ENCODE assay signal across 23 cellular contexts in the genomic region with DNA sequence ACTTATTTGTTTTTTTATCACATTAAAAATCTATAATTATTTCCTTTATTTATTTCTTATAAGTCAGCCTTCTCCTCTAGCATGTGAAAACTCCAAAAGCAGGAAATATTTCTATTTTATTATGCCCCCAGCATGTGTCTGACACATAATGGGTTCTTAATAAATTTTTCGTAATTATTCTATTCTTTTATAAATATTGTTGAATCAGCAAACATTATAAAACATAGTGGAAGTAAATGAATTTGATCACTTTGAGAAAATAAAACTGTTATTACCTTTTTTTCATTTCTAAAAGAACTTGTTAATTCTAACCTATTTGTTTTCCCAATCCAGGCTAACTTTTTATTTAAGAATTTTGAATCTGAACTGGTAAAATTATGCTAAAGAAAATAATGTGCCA.
A peak's percentile ranks its signal among the peaks of the same experiment; 100 is the strongest.
DNase-seq lines count a peak whose midpoint lies in the region; ATAC-seq, FAIRE-seq and TF ChIP-seq lines count a peak whose summit lies in the region.
"Had no signal": no experiment of that assay in that cellular context is flagged by ENCODE, and none has a peak within 500 bp of the region (broad histone marks: within the 10 kb centered on the region; RNA-seq: fewer than 3 reads in every experiment).

No MANE protein-coding gene starts in this region.

- H4K20me1 ChIP-seq in K562 (replicated peaks; ENCODE audit: control insufficient read depth, insufficient read depth, low read length), result no peaks in the 10 kb centered on the region
- H4K20me1 ChIP-seq: BLaER1 had no signal

- no peak overlapping the region for H3K27ac ChIP-seq in A549
- no peak overlapping the region for H3K27ac ChIP-seq in K562 (ENCODE audit: extremely low read depth, low read depth, low read length)
- H3K27ac ChIP-seq: BLaER1 had no signal

- no TSS peak for BruUV-seq in K562 (replicated peaks; lab: Mats Ljungman, UMichigan)

- in situ Hi-C loops in K562 (cut with MboI), result no loop called here

- ATAC-seq in A549, result no peak
- no peak for ATAC-seq in K562
- ATAC-seq in GM21717 (IDR thresholded peaks at IDR 0.05; ENCODE audit: unreplicated experiment), result no peak
- ATAC-seq: GM12878 had no signal

- no peaks in the 10 kb centered on the region for H3K9me1 ChIP-seq in K562 (ENCODE audit: control insufficient read depth, insufficient read depth, low read length)

- H3K9ac ChIP-seq in K562 (ENCODE audit: insufficient read depth in 1 of 2, low read depth in 2 of 2, low read length in 2 of 2), result no peak overlapping the region
- H3K9ac ChIP-seq: BLaER1 had no signal

- DNase-seq in A549 (ENCODE audit: low read depth in 1 of 2, low spot score in 1 of 2) (no peak), K562 (ENCODE audit: extremely low read depth in 1 of 4, low spot score in 3 of 4) (no peak), erythroblast (lab: John Stamatoyannopoulos, UW) (no peak)
- DNase-seq: 8988T; ACHN; BE2C; C1 segment of cervical spinal cord; CD4-positive, alpha-beta memory T cell; CD4-positive, CD25-positive, alpha-beta regulatory T cell; CD8-positive, alpha-beta memory T cell; COR-L47; DMS 273 treated with DMSO at 0.1 percent for 48 hours; DMS153; DMS53; DMS79; DND-41; EL; GDM1 had no signal

- TF ChIP-seq POLR2A in A549 (IDR thresholded peaks at IDR 0.05; ENCODE audit: low read length) (no peak), K562 (conservative IDR thresholded peaks at IDR 0.05) (no peak), erythroblast (IDR thresholded peaks at IDR 0.05; ENCODE audit: low read length) (no peak)

- CTCF ChIA-PET in A549 (lab: Yijun Ruan, JAX) (no interaction called here), K562 (lab: Yijun Ruan, JAX; ENCODE audit: low intra/inter-chr PET ratio) (no interaction called here)

- intact Hi-C loops in K562 (cut with micrococcal nuclease), result no loop called here

- no peak for TF ChIP-seq RAD21 in A549 (conservative IDR thresholded peaks at IDR 0.05 in 1 of 2, IDR thresholded peaks at IDR 0.05 in 1 of 2)
- TF ChIP-seq RAD21 in K562 (CRISPR knock-in tag; conservative IDR thresholded peaks at IDR 0.05 in 1 of 2, IDR thresholded peaks at IDR 0.05 in 1 of 2), result no peak

- H3K9me3 ChIP-seq in A549 (no peaks in the 10 kb centered on the region), K562 (replicated peaks; ENCODE audit: control insufficient read depth, insufficient read depth, low read depth, low read length) (no peaks in the 10 kb centered on the region; the same call in 1 of the 2 replicates)
- H3K9me3 ChIP-seq: BE2C, BLaER1 had no signal

- H3K4me1 ChIP-seq in A549, result no peaks in the 10 kb centered on the region
- no peaks in the 10 kb centered on the region for H3K4me1 ChIP-seq in K562 (replicated peaks in 1 of 2; ENCODE audit: control insufficient read depth in 2 of 2, insufficient read depth in 2 of 2, low read length in 2 of 2)
- H3K4me1 ChIP-seq: BLaER1 had no signal

- TF ChIP-seq CTCF in A549 (IDR thresholded peaks at IDR 0.05), result no peak
- TF ChIP-seq CTCF in K562 (IDR thresholded peaks at IDR 0.05 in 2 of 3, conservative IDR thresholded peaks at IDR 0.05 in 1 of 3; ENCODE audit: insufficient read depth in 2 of 3, low read depth in 1 of 3, low read length in 3 of 3), result no peak

- H3K4me3 ChIP-seq in A549 (no peak overlapping the region), K562 (no peak overlapping the region)
- H3K4me3 ChIP-seq: BLaER1, GM12878 had no signal

- H3K27me3 ChIP-seq in K562 (ENCODE audit: control insufficient read depth in 2 of 2, insufficient read depth in 2 of 2, low read length in 2 of 2), result no peaks in the 10 kb centered on the region
- H3K27me3 ChIP-seq: BE2C, BLaER1 had no signal

- TF ChIP-seq EP300 in A549 (IDR thresholded peaks at IDR 0.05) (no peak), K562 (IDR thresholded peaks at IDR 0.05; ENCODE audit: low read length) (no peak)

- H3K36me3 ChIP-seq in K562 (ENCODE audit: control insufficient read depth, insufficient read depth, low read length), result no peaks in the 10 kb centered on the region
- H3K36me3 ChIP-seq: BE2C, BLaER1 had no signal

- POLR2A ChIA-PET in A549 (lab: Yijun Ruan, JAX) (no interaction called here), K562 (lab: Yijun Ruan, JAX) (no interaction called here)

- H2AFZ ChIP-seq in K562 (ENCODE audit: low read depth, low read length), result no peak overlapping the region

- H3K79me2 ChIP-seq in K562 (ENCODE audit: control insufficient read depth, insufficient read depth, low read length), result no peaks in the 10 kb centered on the region

- H3K4me2 ChIP-seq in A549 (no peak overlapping the region), K562 (ENCODE audit: insufficient read depth, low read length) (no peak overlapping the region)
- H3K4me2 ChIP-seq: BLaER1 had no signal

- 0% methylated on average over 1 of the region's 1 CpG for WGBS in A549 (ENCODE audit: missing lambda C conversion rate)
- 0% methylated on average over 1 of the region's 1 CpG for WGBS in K562 (ENCODE audit: insufficient coverage, low coverage, missing lambda C conversion rate)

- FAIRE-seq in A204.1 (lab: Jason Lieb, UNC), result peak; percentile 57
- no peak for FAIRE-seq in A549 (lab: Jason Lieb, UNC)
- FAIRE-seq in K562 (lab: Jason Lieb, UNC), result no peak
- FAIRE-seq: GM12878, GM19239 had no signal

TF ChIP-seq in A549, 52 proteins besides CTCF, POLR2A, EP300 and RAD21:
- TF ChIP-seq MAFK (IDR thresholded peaks at IDR 0.05; ENCODE audit: partially characterized antibody) (peak; percentile 16), HMGXB4 (CRISPR knock-in tag; IDR thresholded peaks at IDR 0.05; ENCODE audit: borderline replicate concordance) (no peak), ZNF302 (CRISPR knock-in tag; IDR thresholded peaks at IDR 0.05) (no peak)

TF ChIP-seq in K562, 482 proteins besides CTCF, POLR2A, EP300 and RAD21 (continues in another document):
- TF ChIP-seq HMGN3 (IDR thresholded peaks at IDR 0.05; ENCODE audit: borderline replicate concordance, extremely low read depth, insufficient read length, low read depth, low read length) (no peak), MTA2 (IDR thresholded peaks at IDR 0.05; ENCODE audit: low read depth) (no peak), MAFG (tag; conservative IDR thresholded peaks at IDR 0.05) (0 out of 2 replicates have a peak, but pooled peaks have one; percentile 27), ZNF316 (IDR thresholded peaks at IDR 0.05) (peak; percentile 73; the same call in 1 of the 2 replicates), MAFK (IDR thresholded peaks at IDR 0.05; ENCODE audit: low read length) (peak; percentile 11; the same call in 1 of the 2 replicates), ZNF561 (CRISPR knock-in tag; conservative IDR thresholded peaks at IDR 0.05) (no peak), E2F1 (CRISPR knock-in tag; IDR thresholded peaks at IDR 0.05) (no peak), XRCC5 (IDR thresholded peaks at IDR 0.05; ENCODE audit: low read depth, low read length) (no peak), IRF2 (CRISPR knock-in tag; IDR thresholded peaks at IDR 0.05) (no peak), SIX5 (IDR thresholded peaks at IDR 0.05; ENCODE audit: borderline replicate concordance in 1 of 2, insufficient read depth in 1 of 2, low read depth in 1 of 2, low read length in 2 of 2) (no peak)
- TF ChIP-seq, protein P1, sequence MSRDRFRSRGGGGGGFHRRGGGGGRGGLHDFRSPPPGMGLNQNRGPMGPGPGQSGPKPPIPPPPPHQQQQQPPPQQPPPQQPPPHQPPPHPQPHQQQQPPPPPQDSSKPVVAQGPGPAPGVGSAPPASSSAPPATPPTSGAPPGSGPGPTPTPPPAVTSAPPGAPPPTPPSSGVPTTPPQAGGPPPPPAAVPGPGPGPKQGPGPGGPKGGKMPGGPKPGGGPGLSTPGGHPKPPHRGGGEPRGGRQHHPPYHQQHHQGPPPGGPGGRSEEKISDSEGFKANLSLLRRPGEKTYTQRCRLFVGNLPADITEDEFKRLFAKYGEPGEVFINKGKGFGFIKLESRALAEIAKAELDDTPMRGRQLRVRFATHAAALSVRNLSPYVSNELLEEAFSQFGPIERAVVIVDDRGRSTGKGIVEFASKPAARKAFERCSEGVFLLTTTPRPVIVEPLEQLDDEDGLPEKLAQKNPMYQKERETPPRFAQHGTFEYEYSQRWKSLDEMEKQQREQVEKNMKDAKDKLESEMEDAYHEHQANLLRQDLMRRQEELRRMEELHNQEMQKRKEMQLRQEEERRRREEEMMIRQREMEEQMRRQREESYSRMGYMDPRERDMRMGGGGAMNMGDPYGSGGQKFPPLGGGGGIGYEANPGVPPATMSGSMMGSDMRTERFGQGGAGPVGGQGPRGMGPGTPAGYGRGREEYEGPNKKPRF (IDR thresholded peaks at IDR 0.05; ENCODE audit: low read depth, low read length), result no peak
- TF ChIP-seq, protein P2, sequence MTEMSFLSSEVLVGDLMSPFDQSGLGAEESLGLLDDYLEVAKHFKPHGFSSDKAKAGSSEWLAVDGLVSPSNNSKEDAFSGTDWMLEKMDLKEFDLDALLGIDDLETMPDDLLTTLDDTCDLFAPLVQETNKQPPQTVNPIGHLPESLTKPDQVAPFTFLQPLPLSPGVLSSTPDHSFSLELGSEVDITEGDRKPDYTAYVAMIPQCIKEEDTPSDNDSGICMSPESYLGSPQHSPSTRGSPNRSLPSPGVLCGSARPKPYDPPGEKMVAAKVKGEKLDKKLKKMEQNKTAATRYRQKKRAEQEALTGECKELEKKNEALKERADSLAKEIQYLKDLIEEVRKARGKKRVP (CRISPR knock-in tag; IDR thresholded peaks at IDR 0.05), result no peak
- TF ChIP-seq, protein P3, sequence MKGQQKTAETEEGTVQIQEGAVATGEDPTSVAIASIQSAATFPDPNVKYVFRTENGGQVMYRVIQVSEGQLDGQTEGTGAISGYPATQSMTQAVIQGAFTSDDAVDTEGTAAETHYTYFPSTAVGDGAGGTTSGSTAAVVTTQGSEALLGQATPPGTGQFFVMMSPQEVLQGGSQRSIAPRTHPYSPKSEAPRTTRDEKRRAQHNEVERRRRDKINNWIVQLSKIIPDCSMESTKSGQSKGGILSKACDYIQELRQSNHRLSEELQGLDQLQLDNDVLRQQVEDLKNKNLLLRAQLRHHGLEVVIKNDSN (CRISPR knock-in tag; IDR thresholded peaks at IDR 0.05), result no peak
- TF ChIP-seq, protein P4, sequence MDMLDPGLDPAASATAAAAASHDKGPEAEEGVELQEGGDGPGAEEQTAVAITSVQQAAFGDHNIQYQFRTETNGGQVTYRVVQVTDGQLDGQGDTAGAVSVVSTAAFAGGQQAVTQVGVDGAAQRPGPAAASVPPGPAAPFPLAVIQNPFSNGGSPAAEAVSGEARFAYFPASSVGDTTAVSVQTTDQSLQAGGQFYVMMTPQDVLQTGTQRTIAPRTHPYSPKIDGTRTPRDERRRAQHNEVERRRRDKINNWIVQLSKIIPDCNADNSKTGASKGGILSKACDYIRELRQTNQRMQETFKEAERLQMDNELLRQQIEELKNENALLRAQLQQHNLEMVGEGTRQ (CRISPR knock-in tag; IDR thresholded peaks at IDR 0.05), result no peak
